In the genomic region with DNA sequence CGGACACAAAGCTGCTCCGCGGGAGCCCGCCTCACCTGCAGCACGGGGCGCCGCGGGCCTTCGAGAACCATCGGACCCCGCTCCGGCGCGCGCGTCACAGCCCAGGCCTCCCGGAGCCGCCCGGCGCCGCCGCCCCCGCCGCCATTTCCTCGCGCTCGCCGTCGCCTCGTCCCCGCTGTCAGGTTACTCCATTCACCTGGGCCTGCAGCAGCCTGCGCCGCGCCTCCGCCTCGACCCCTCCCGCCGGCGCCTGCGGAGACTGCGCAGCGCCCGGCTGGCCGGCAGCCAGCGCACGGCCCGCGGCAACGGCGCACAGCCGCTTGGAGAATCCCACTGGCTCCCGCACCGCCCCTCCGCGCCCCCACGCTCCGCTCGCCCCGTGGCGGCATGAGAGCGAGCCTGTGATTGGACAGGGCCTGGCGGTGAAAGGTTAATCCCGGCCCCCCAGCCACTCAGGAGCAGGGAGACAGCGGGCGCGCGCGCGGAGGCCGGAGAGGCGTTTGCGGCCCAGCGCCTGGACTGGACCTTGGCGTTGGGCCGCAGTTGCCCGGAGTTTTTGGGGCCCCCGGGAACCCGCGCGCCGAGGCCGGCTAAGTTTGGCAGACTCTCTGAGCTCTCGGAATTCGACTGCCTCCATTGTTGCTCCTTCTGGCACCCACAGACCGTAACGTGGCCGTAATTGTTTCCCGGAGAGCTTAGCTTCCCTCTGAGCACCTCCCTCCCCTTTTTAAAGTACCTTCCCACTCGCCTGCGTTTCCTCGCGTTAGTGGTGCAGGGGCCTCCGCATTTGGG, we compare ENCODE assay signal across 8 cellular contexts. TPM values are rescaled to one million over a fixed set of nuclear protein-coding genes. Genes with fewer than 3 reads are reported as not detected.
DNase-seq lines count a peak whose midpoint lies in the region; ATAC-seq and TF ChIP-seq lines count a peak whose summit lies in the region.

A gene with protein sequence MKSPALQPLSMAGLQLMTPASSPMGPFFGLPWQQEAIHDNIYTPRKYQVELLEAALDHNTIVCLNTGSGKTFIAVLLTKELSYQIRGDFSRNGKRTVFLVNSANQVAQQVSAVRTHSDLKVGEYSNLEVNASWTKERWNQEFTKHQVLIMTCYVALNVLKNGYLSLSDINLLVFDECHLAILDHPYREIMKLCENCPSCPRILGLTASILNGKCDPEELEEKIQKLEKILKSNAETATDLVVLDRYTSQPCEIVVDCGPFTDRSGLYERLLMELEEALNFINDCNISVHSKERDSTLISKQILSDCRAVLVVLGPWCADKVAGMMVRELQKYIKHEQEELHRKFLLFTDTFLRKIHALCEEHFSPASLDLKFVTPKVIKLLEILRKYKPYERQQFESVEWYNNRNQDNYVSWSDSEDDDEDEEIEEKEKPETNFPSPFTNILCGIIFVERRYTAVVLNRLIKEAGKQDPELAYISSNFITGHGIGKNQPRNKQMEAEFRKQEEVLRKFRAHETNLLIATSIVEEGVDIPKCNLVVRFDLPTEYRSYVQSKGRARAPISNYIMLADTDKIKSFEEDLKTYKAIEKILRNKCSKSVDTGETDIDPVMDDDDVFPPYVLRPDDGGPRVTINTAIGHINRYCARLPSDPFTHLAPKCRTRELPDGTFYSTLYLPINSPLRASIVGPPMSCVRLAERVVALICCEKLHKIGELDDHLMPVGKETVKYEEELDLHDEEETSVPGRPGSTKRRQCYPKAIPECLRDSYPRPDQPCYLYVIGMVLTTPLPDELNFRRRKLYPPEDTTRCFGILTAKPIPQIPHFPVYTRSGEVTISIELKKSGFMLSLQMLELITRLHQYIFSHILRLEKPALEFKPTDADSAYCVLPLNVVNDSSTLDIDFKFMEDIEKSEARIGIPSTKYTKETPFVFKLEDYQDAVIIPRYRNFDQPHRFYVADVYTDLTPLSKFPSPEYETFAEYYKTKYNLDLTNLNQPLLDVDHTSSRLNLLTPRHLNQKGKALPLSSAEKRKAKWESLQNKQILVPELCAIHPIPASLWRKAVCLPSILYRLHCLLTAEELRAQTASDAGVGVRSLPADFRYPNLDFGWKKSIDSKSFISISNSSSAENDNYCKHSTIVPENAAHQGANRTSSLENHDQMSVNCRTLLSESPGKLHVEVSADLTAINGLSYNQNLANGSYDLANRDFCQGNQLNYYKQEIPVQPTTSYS (N-terminal part only) (minus strand): TSS at position 335 of the 792 bp plus-strand sequence. CDS start 24,071 bp downstream, outside the sequence.

- no peaks in the 10 kb centered on the region for H3K9me3 Mint-ChIP-seq in T-helper 1 cell treated with Interleukin-12 subunit alpha and Interleukin-12 subunit beta and Interleukin-4 antibody, amounts not matched to agents 30 μg/mL and 1 μg/mL, for 36 hours

- H3K4me1 ChIP-seq in prostate gland (replicated peaks), result peaks cover 3% of the 10 kb centered on the region

- peak within 1 kb of the TSS; percentile 92 for H3K4me3 Mint-ChIP-seq in T-helper 1 cell treated with Interleukin-12 subunit alpha and Interleukin-12 subunit beta and Interleukin-4 antibody, amounts not matched to agents 30 μg/mL and 1 μg/mL, for 36 hours

- peak within 1 kb of the TSS; percentile 91 to 94 for H3K27ac ChIP-seq in prostate gland

- H3K4me1 Mint-ChIP-seq in T-helper 1 cell treated with Interleukin-12 subunit alpha and Interleukin-12 subunit beta and Interleukin-4 antibody, amounts not matched to agents 30 μg/mL and 1 μg/mL, for 36 hours (ENCODE audit: low read depth), result peaks cover 32% of the 10 kb centered on the region

- H3K36me3 ChIP-seq in prostate gland, result no peaks in the 10 kb centered on the region

- no peaks in the 10 kb centered on the region for H3K27me3 Mint-ChIP-seq in T-helper 1 cell treated with Interleukin-12 subunit alpha and Interleukin-12 subunit beta and Interleukin-4 antibody, amounts not matched to agents 30 μg/mL and 1 μg/mL, for 36 hours (ENCODE audit: low read depth)

- TF ChIP-seq POLR2A in GM15510 (IDR thresholded peaks at IDR 0.05; ENCODE audit: borderline replicate concordance, extremely low read depth, insufficient read length) (peak; percentile 54), prostate gland (IDR thresholded peaks at IDR 0.05) (peak; percentile 78)

- ATAC-seq in HG02884 (IDR thresholded peaks at IDR 0.05; ENCODE audit: unreplicated experiment) (peak; percentile 52), left cardiac atrium (peak; percentile 97 to 99)

- H3K4me3 ChIP-seq in prostate gland, result peak within 1 kb of the TSS; percentile 79 to 81

- no peaks in the 10 kb centered on the region for H3K9me3 ChIP-seq in prostate gland

- WGBS in prostate gland, result under 1% methylated on average over 93 of the region's 93 CpGs

- intact Hi-C loops in left cardiac atrium (cut with DNase I) (no loop called here), prostate gland (cut with DNase I) (no loop called here)

- TF ChIP-seq CTCF in prostate gland (IDR thresholded peaks at IDR 0.05), result peak in 1 of 4 experiments; percentile 17

- peak within 1 kb of the TSS; percentile 97 for H3K27ac Mint-ChIP-seq in T-helper 1 cell treated with Interleukin-12 subunit alpha and Interleukin-12 subunit beta and Interleukin-4 antibody, amounts not matched to agents 30 μg/mL and 1 μg/mL, for 36 hours

- DNase-seq in NCI-H1694 (lab: John Stamatoyannopoulos, UW) (peak; percentile 96), amniotic stem cell (lab: John Stamatoyannopoulos, UW) (peak; percentile 91), left cardiac atrium (peak; percentile 97), prostate gland (ENCODE audit: low spot score) (peak; percentile 97), ureter (ENCODE audit: low spot score) (peak; percentile 99)

- H3K36me3 Mint-ChIP-seq in T-helper 1 cell treated with Interleukin-12 subunit alpha and Interleukin-12 subunit beta and Interleukin-4 antibody, amounts not matched to agents 30 μg/mL and 1 μg/mL, for 36 hours (ENCODE audit: low read depth), result peaks cover 9% of the 10 kb centered on the region

- no peaks in the 10 kb centered on the region for H3K27me3 ChIP-seq in prostate gland (replicated peaks; ENCODE audit: insufficient read depth)

RNA-seq across cellular contexts. Expression of the gene that starts here (rescaled TPM):
- 10 to 100 TPM; 25.0 to 29.4 TPM for total RNA-seq in left cardiac atrium
- total RNA-seq in prostate gland, result 10 to 100 TPM; 25.4 to 86.3 TPM
- 109 TPM for total RNA-seq in ureter

Comparison
In these comparisons a context has a peak if more than half of its experiments do, and no peak if none do; other contexts are left out.
1. Peak in every context shown above with its lines: DNase-seq, ATAC-seq, H3K4me3 ChIP-seq and H3K27ac ChIP-seq.